ENCODE assay signal across 26 cellular contexts in genomic region chr21:29288239-29288638, GRCh38.
"Had no signal": no experiment of that assay in that cellular context is flagged by ENCODE, and none has a peak within 500 bp of the region (broad histone marks: within the 10 kb centered on the region; RNA-seq: fewer than 3 reads in every experiment).

No MANE protein-coding gene starts in this region.

- DNase-seq: activated B cell treated with CpG ODN at 0.5 μM for 24 hours; activated CD8-positive, alpha-beta memory T cell treated with anti-CD3 and anti-CD28 coated beads, Interleukin-2, amount 10 ng/mL, durations not matched to agents 7 days and 5 days; activated CD8-positive, alpha-beta T cell treated with anti-CD3 and anti-CD28 coated beads, Interleukin-2, amount 10 ng/mL, durations not matched to agents 7 days and 5 days; activated naive CD4-positive, alpha-beta T cell; activated T-cell treated with anti-CD3 and anti-CD28 coated beads, Interleukin-2, amount 50 U/mL, for 72 hours; endodermal cell; foreskin melanocyte; islet precursor cell; left ventricle myocardium superior; mammary epithelial cell; naive B cell; nephron progenitor cell; nucleus accumbens; pancreas; retina; sigmoid colon; small intestine; stimulated activated CD4-positive, alpha-beta T cell treated with anti-CD3 and anti-CD28 coated beads, Interleukin-1b, Interleukin-23, amount 100 ng/mL, for 48 hours; stimulated activated CD4-positive, alpha-beta T cell treated with anti-CD3 and anti-CD28 coated beads, Interleukin-4, amount 100 ng/mL, for 4 hours; stimulated activated CD8-positive, alpha-beta memory T cell treated with anti-CD3 and anti-CD28 coated beads, Interleukin-4, amount 100 ng/mL, for 48 hours; stimulated activated naive CD8-positive, alpha-beta T cell treated with anti-CD3 and anti-CD28 coated beads, Interleukin-15, amount 100 ng/mL, for 72 hours; substantia nigra; T-helper 2 cell; uterus had no signal

- H3K27ac ChIP-seq: pancreas, prostate gland, sigmoid colon, uterus had no signal

- FAIRE-seq: bronchial epithelial cell, pancreas, small intestine had no signal

- H3K27me3 ChIP-seq: pancreas, sigmoid colon, uterus had no signal

- H3K4me1 ChIP-seq: prostate gland, sigmoid colon, uterus had no signal

- H3K4me3 ChIP-seq: pancreas, prostate gland, sigmoid colon, uterus had no signal

- H3K9me3 ChIP-seq: prostate gland, sigmoid colon, uterus had no signal

- H3K36me3 ChIP-seq: pancreas, prostate gland, sigmoid colon, uterus had no signal
